Comparison of ENCODE assay signal across 10 cellular contexts in genomic region chr14:51394391-51394790, GRCh38.
DNase-seq lines count a peak whose midpoint lies in the region; ATAC-seq and TF ChIP-seq lines count a peak whose summit lies in the region.
"Had no signal": no experiment of that assay in that cellular context is flagged by ENCODE, and none has a peak within 500 bp of the region (broad histone marks: within the 10 kb centered on the region; RNA-seq: fewer than 3 reads in every experiment).

No MANE protein-coding gene starts in this region.

- H3K27me3 ChIP-seq in SJCRH30 = no peaks in the 10 kb centered on the region
- no peaks in the 10 kb centered on the region for H3K27me3 ChIP-seq in foreskin keratinocyte
- H3K27me3 ChIP-seq in gastrocnemius medialis = no peaks in the 10 kb centered on the region

- TF ChIP-seq CTCF in foreskin keratinocyte (conservative IDR thresholded peaks at IDR 0.05) = no peak
- TF ChIP-seq CTCF in gastrocnemius medialis (IDR thresholded peaks at IDR 0.05 in 4 of 5, conservative IDR thresholded peaks at IDR 0.05 in 1 of 5) = no peak

- peak; percentile 75 for DNase-seq in DMS79 treated with DMSO at 0.1 percent for 48 hours (lab: John Stamatoyannopoulos, UW)
- DNase-seq in SJCRH30 = peak in 1 of 2 experiments; percentile 20
- no peak for DNase-seq in foreskin keratinocyte
- DNase-seq in gastrocnemius medialis = no peak
- DNase-seq in NCI-H748 (lab: John Stamatoyannopoulos, UW; ENCODE audit: unreplicated experiment) = no peak
- DNase-seq in activated CD4-positive, CD25-positive, alpha-beta regulatory T cell (lab: John Stamatoyannopoulos, UW) = no peak
- DNase-seq: activated T-cell treated with anti-CD3 and anti-CD28 coated beads for 4 hours, T1000 had no signal

- intact Hi-C loops in gastrocnemius medialis (cut with DNase I; ENCODE audit: low total_unique reads) = no loop called here

- no peaks in the 10 kb centered on the region for H3K9me3 ChIP-seq in SJCRH30 (replicated peaks)
- no peaks in the 10 kb centered on the region for H3K9me3 ChIP-seq in gastrocnemius medialis

- in situ Hi-C loops in gastrocnemius medialis (cut with MboI; ENCODE audit: low sequenced_read_pairs in 4 of 4) = no loop called here

- H3K36me3 ChIP-seq in SJCRH30 (no peaks in the 10 kb centered on the region), gastrocnemius medialis (no peaks in the 10 kb centered on the region)

- TF ChIP-seq POLR2A in gastrocnemius medialis (IDR thresholded peaks at IDR 0.05) = no peak

- H3K4me1 ChIP-seq in SJCRH30 (peaks cover 16% of the 10 kb centered on the region), foreskin keratinocyte (peaks cover 40% of the 10 kb centered on the region), gastrocnemius medialis (peaks cover 14 to 26% of the 10 kb centered on the region in 2 donors)

- no peak for ATAC-seq in foreskin keratinocyte
- ATAC-seq in gastrocnemius medialis = no peak
- ATAC-seq in GM21367 (IDR thresholded peaks at IDR 0.05; ENCODE audit: unreplicated experiment) = no peak
- ATAC-seq in GM21786 (IDR thresholded peaks at IDR 0.05; ENCODE audit: unreplicated experiment) = no peak

- peak overlapping the region; percentile 73; the same call in 1 of the 2 replicates for H3K27ac ChIP-seq in SJCRH30
- peak overlapping the region; percentile 99 for H3K27ac ChIP-seq in foreskin keratinocyte
- peak overlapping the region in 3 of 4 donors; percentile 61 to 73 (median 73) for H3K27ac ChIP-seq in gastrocnemius medialis

- H3K4me3 ChIP-seq in SJCRH30 (no peak overlapping the region), gastrocnemius medialis (no peak overlapping the region)
